In the genomic region with DNA sequence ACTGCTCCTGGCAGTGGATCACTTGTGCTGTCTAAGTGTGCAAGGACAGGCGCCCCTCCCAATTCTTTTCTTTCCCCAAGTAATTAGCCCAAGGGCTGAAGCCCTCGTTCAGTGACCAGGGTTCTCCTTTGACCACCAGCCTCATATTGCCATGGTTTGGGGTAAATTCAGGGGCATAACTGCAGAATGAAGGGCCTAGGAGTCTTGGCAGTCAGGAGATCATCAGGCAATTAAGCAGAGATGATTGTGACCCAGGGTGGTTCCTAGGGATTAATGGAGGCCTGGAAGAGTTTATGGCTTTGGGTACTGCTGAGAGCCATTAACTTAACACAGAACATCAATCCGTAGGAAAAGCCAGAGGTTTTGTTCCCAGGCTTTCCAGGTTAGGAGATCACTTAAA, we compare ENCODE assay signal across 12 cellular contexts.
DNase-seq lines count a peak whose midpoint lies in the region; ATAC-seq and TF ChIP-seq lines count a peak whose summit lies in the region.
"Had no signal": no experiment of that assay in that cellular context is flagged by ENCODE, and none has a peak within 500 bp of the region (broad histone marks: within the 10 kb centered on the region; RNA-seq: fewer than 3 reads in every experiment).

No MANE protein-coding gene starts in this region.

- no peaks in the 10 kb centered on the region for H3K9me3 Mint-ChIP-seq in central memory CD8-positive, alpha-beta T cell
- H3K9me3 Mint-ChIP-seq in neural progenitor cell, result no peaks in the 10 kb centered on the region

- intact Hi-C loops in prostate gland (cut with DNase I), result no loop called here

- peak overlapping the region; percentile 98 for H3K27ac Mint-ChIP-seq in central memory CD8-positive, alpha-beta T cell (ENCODE audit: low read depth)
- H3K27ac Mint-ChIP-seq in neural progenitor cell, result peak overlapping the region; percentile 78

- DNase-seq in central memory CD8-positive, alpha-beta T cell (ENCODE audit: low spot score in 2 of 2), result no peak
- DNase-seq in neural progenitor cell (ENCODE audit: low spot score), result no peak
- no peak for DNase-seq in prostate gland (ENCODE audit: low spot score)
- no peak for DNase-seq in NCI-H1694 (lab: John Stamatoyannopoulos, UW)
- DNase-seq: NCI-H2171 treated with DMSO at 0.1 percent for 48 hours had no signal

- H3F3A ChIP-seq in neural progenitor cell (ENCODE audit: low read depth), result peaks cover 33% of the 10 kb centered on the region

- H3K9ac ChIP-seq in KMS-11, result peak overlapping the region; percentile 78
- H3K9ac ChIP-seq in neural progenitor cell, result no peak overlapping the region

- H3K4me2 ChIP-seq in KMS-11 (peak overlapping the region; percentile 98), neural progenitor cell (peak overlapping the region; percentile 53)

- no peak overlapping the region for H2AFZ ChIP-seq in ACC112 (ENCODE audit: low read length, unreplicated experiment)
- no peak overlapping the region for H2AFZ ChIP-seq in KMS-11 (ENCODE audit: low read depth)
- no peak overlapping the region for H2AFZ ChIP-seq in neural progenitor cell (replicated peaks)

- peak overlapping the region; percentile 76 for H3K4me3 Mint-ChIP-seq in central memory CD8-positive, alpha-beta T cell
- H3K4me3 Mint-ChIP-seq in neural progenitor cell, result no peak overlapping the region

- no peaks in the 10 kb centered on the region for H3K27me3 Mint-ChIP-seq in central memory CD8-positive, alpha-beta T cell
- H3K27me3 Mint-ChIP-seq in neural progenitor cell (ENCODE audit: insufficient read depth, low read depth), result no peaks in the 10 kb centered on the region

- H3K9me3 ChIP-seq in neural progenitor cell (ENCODE audit: low read depth) (no peaks in the 10 kb centered on the region), prostate gland (no peaks in the 10 kb centered on the region)

- H4K20me1 ChIP-seq in KMS-11 (ENCODE audit: insufficient read depth) (no peaks in the 10 kb centered on the region), neural progenitor cell (ENCODE audit: low read depth) (peaks cover 16% of the 10 kb centered on the region)

- TF ChIP-seq CTCF in KMS-11 (conservative IDR thresholded peaks at IDR 0.05; ENCODE audit: low read depth, low read length) (no peak), neural progenitor cell (IDR thresholded peaks at IDR 0.05) (no peak), prostate gland (IDR thresholded peaks at IDR 0.05) (no peak)

- H3K4me3 ChIP-seq in ACC112 (ENCODE audit: low read depth, low read length) (no peak overlapping the region), KMS-11 (IDR thresholded peaks at IDR 0.05; ENCODE audit: insufficient read depth, low read depth, low read length) (no peak overlapping the region), neural progenitor cell (no peak overlapping the region), prostate gland (no peak overlapping the region)

- H3K79me2 ChIP-seq in ACC112 (ENCODE audit: control insufficient read depth, insufficient read depth, low read length, unreplicated experiment) (no peaks in the 10 kb centered on the region), KMS-11 (ENCODE audit: insufficient read depth, low read depth) (no peaks in the 10 kb centered on the region), neural progenitor cell (ENCODE audit: low read depth) (no peaks in the 10 kb centered on the region)

- H3K4me1 ChIP-seq in ACC112 (ENCODE audit: control insufficient read depth, insufficient read depth, low read length, unreplicated experiment) (peaks cover 23% of the 10 kb centered on the region), KMS-11 (ENCODE audit: low read depth, poor library complexity, severe bottlenecking) (peaks cover 85% of the 10 kb centered on the region), neural progenitor cell (peaks cover 50% of the 10 kb centered on the region), prostate gland (replicated peaks) (no peaks in the 10 kb centered on the region)

- H3K27ac ChIP-seq in ACC112 (ENCODE audit: low read depth, low read length), result peak overlapping the region; percentile 94; the same call in 1 of the 2 replicates
- H3K27ac ChIP-seq in KMS-11, result peak overlapping the region; percentile 99
- no peak overlapping the region for H3K27ac ChIP-seq in neural progenitor cell
- H3K27ac ChIP-seq in prostate gland, result no peak overlapping the region
- H3K27ac ChIP-seq: VCaP had no signal

- TF ChIP-seq POLR2A in prostate gland (IDR thresholded peaks at IDR 0.05), result no peak

- H3K36me3 Mint-ChIP-seq in central memory CD8-positive, alpha-beta T cell (ENCODE audit: insufficient read depth), result peaks cover 40% of the 10 kb centered on the region
- peaks cover 29% of the 10 kb centered on the region for H3K36me3 Mint-ChIP-seq in neural progenitor cell

- ATAC-seq in central memory CD8-positive, alpha-beta T cell (replicated peaks; ENCODE audit: extremely low read depth, poor library complexity, severe bottlenecking), result no peak
- ATAC-seq in GM18498 (IDR thresholded peaks at IDR 0.05; ENCODE audit: unreplicated experiment), result no peak
- no peak for ATAC-seq in GM21737 (IDR thresholded peaks at IDR 0.05; ENCODE audit: unreplicated experiment)
- ATAC-seq: HCT116, Panc1 had no signal

- peaks cover 62% of the 10 kb centered on the region for H3K4me1 Mint-ChIP-seq in central memory CD8-positive, alpha-beta T cell
- peaks cover 73% of the 10 kb centered on the region for H3K4me1 Mint-ChIP-seq in neural progenitor cell

- peaks cover 18% of the 10 kb centered on the region; the same call in 1 of the 2 replicates for H3K36me3 ChIP-seq in ACC112 (ENCODE audit: insufficient read depth, low read length)
- no peaks in the 10 kb centered on the region for H3K36me3 ChIP-seq in KMS-11 (ENCODE audit: insufficient read depth)
- no peaks in the 10 kb centered on the region for H3K36me3 ChIP-seq in neural progenitor cell
- H3K36me3 ChIP-seq in prostate gland, result no peaks in the 10 kb centered on the region

- WGBS in prostate gland, result 69% methylated on average over 3 of the region's 3 CpGs

- H3K27me3 ChIP-seq in ACC112 (ENCODE audit: insufficient read depth, low read length) (no peaks in the 10 kb centered on the region), KMS-11 (ENCODE audit: insufficient read depth, low read depth) (no peaks in the 10 kb centered on the region), neural progenitor cell (no peaks in the 10 kb centered on the region), prostate gland (replicated peaks; ENCODE audit: insufficient read depth) (no peaks in the 10 kb centered on the region)

Comparison
In these comparisons a context has a peak if more than half of its experiments do, and no peak if none do; other contexts are left out.
1. H3K27ac ChIP-seq: peak in ACC112 (single experiment) and KMS-11 (single experiment); none in neural progenitor cell (single experiment) and prostate gland (0 of 2).